ENCODE assay signal across 16 cellular contexts in the genomic region with DNA sequence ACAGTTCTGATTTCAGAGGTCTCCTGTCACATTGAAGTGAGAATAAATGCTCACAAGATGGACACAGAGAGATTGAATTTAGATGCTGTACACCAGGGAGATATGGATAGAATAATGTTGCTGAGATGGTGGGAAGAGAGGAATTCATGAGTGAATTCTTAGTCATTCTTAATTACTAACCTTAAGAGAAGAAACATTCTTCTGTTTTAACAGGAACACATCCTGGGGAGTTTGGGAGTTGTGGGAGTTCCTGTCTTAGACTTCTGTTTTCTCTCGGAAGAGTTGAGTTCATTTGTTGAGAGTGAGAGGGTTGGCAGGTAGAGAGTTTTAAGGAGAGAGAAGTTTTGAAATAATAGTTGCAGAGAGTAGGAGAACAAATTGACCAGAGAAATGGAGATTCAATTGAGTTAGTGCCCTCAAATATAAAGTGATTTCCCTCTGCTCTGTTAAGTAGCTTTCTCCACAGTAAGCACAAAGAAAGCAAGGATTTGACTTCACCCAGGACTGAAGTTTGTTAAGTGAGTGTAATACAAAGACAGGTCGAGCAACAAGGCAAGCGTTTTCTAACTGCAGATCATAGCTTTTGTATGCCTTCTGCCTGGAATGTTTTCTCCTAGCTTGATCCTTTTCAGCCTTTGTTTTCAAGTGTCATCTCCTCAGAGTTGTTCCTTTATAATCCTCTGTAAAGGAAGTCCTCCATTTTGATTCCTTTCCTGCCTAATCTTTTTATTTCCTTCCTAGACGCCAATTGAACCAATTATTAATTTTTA.
A peak's percentile ranks its signal among the peaks of the same experiment; 100 is the strongest.
DNase-seq lines count a peak whose midpoint lies in the region; ATAC-seq and TF ChIP-seq lines count a peak whose summit lies in the region.
"Had no signal": no experiment of that assay in that cellular context is flagged by ENCODE, and none has a peak within 500 bp of the region (broad histone marks: within the 10 kb centered on the region; RNA-seq: fewer than 3 reads in every experiment).

No MANE protein-coding gene starts in this region.

- H3K36me3 Mint-ChIP-seq in nephron progenitor cell (ENCODE audit: low read depth), result peaks cover 23% of the 10 kb centered on the region

- no peaks in the 10 kb centered on the region for H3K4me1 Mint-ChIP-seq in nephron progenitor cell
- H3K4me1 Mint-ChIP-seq: activated naive CD4-positive, alpha-beta T cell treated with anti-CD3 and anti-CD28 coated beads, Interleukin-2, amount 10 ng/mL, durations not matched to agents 7 days and 5 days; memory B cell had no signal

- H3K27ac ChIP-seq in upper lobe of right lung, result no peak overlapping the region
- H3K27ac ChIP-seq: psoas muscle had no signal

- peak overlapping the region; percentile 60 for H3K27ac Mint-ChIP-seq in nephron progenitor cell
- H3K27ac Mint-ChIP-seq: activated naive CD4-positive, alpha-beta T cell treated with anti-CD3 and anti-CD28 coated beads, Interleukin-2, amount 10 ng/mL, durations not matched to agents 7 days and 5 days; CD8-positive, alpha-beta T cell; memory B cell had no signal

- H3K4me3 ChIP-seq in epithelial cell of esophagus (ENCODE audit: low read length) (no peak overlapping the region), upper lobe of right lung (no peak overlapping the region)
- H3K4me3 ChIP-seq: psoas muscle had no signal

- TF ChIP-seq CTCF in epithelial cell of esophagus (IDR thresholded peaks at IDR 0.05; ENCODE audit: insufficient read depth, low read depth, low read length, missing control alignments), result no peak
- no peak for TF ChIP-seq CTCF in nephron progenitor cell (IDR thresholded peaks at IDR 0.05)
- TF ChIP-seq CTCF in upper lobe of right lung (IDR thresholded peaks at IDR 0.05), result no peak

- H3K9me3 Mint-ChIP-seq in nephron progenitor cell, result peaks cover 4% of the 10 kb centered on the region

- H3K4me1 ChIP-seq in upper lobe of right lung, result no peaks in the 10 kb centered on the region

- ATAC-seq in upper lobe of right lung, result no peak
- ATAC-seq: CD8-positive, alpha-beta T cell; psoas muscle had no signal

- no peaks in the 10 kb centered on the region for H3K27me3 ChIP-seq in upper lobe of right lung

- intact Hi-C loops in upper lobe of right lung (cut with DNase I), result no loop called here

- no peak overlapping the region for H3K4me3 Mint-ChIP-seq in nephron progenitor cell
- H3K4me3 Mint-ChIP-seq: activated naive CD4-positive, alpha-beta T cell treated with anti-CD3 and anti-CD28 coated beads, Interleukin-2, amount 10 ng/mL, durations not matched to agents 7 days and 5 days; CD8-positive, alpha-beta T cell; memory B cell had no signal

- no peaks in the 10 kb centered on the region for H3K36me3 ChIP-seq in upper lobe of right lung

- H3K27me3 Mint-ChIP-seq in nephron progenitor cell (ENCODE audit: low read depth, poor library complexity), result no peaks in the 10 kb centered on the region
- H3K27me3 Mint-ChIP-seq: activated naive CD4-positive, alpha-beta T cell treated with anti-CD3 and anti-CD28 coated beads, Interleukin-2, amount 10 ng/mL, durations not matched to agents 7 days and 5 days; memory B cell had no signal

- H3K9me3 ChIP-seq in upper lobe of right lung, result no peaks in the 10 kb centered on the region
- H3K9me3 ChIP-seq: psoas muscle had no signal

- DNase-seq in EH (ENCODE audit: low read depth) (peak; percentile 77), NCI-H226 (peak; percentile 48), epithelial cell of esophagus (ENCODE audit: low read depth) (peak; percentile 46), nephron progenitor cell (no peak), AG08396 (ENCODE audit: low spot score) (no peak), amniotic stem cell (lab: John Stamatoyannopoulos, UW) (no peak), NCI-H82 (lab: John Stamatoyannopoulos, UW) (no peak), upper lobe of right lung (no peak)
- DNase-seq: activated CD8-positive, alpha-beta memory T cell treated with anti-CD3 and anti-CD28 coated beads for 24 hours; activated naive CD4-positive, alpha-beta T cell treated with anti-CD3 and anti-CD28 coated beads, Interleukin-2, amount 10 ng/mL, durations not matched to agents 7 days and 5 days; CD8-positive, alpha-beta T cell; head of caudate nucleus; NCI-H446; psoas muscle; RPMI8226 had no signal

Comparison
In these comparisons a context has a peak if more than half of its experiments do, and no peak if none do; other contexts are left out.
1. DNase-seq: peak in EH (single experiment), NCI-H226 (single experiment) and epithelial cell of esophagus (single experiment); none in nephron progenitor cell (single experiment), AG08396 (single experiment), amniotic stem cell (single experiment), NCI-H82 (single experiment) and upper lobe of right lung (single experiment).